ENCODE assay signal across 20 cellular contexts in genomic region chr6:146209942-146210341, GRCh38.
DNase-seq lines count a peak whose midpoint lies in the region; ATAC-seq, FAIRE-seq and TF ChIP-seq lines count a peak whose summit lies in the region.
"Had no signal": no experiment of that assay in that cellular context is flagged by ENCODE, and none has a peak within 500 bp of the region (broad histone marks: within the 10 kb centered on the region; RNA-seq: fewer than 3 reads in every experiment).

No MANE protein-coding gene starts in this region.

- WGBS in H1 (ENCODE audit: extremely low coverage in 1 of 2, insufficient coverage in 1 of 2, insufficient read length in 1 of 2, insufficient replicate concordance in 2 of 2, low coverage in 1 of 2, low lambda C conversion rate in 2 of 2, missing lambda C conversion rate in 1 of 2), 2 experiments, result 90% methylated on average over 3 of the region's 3 CpGs; no CpG with 5 or more reads in 1 of the 2 experiments

- no peak overlapping the region for H3K4me3 Mint-ChIP-seq in GM23338
- no peak overlapping the region for H3K4me3 Mint-ChIP-seq in CD4-positive, alpha-beta memory T cell
- H3K4me3 Mint-ChIP-seq: B cell; CD4-positive, CD25-positive, alpha-beta regulatory T cell; CD8-positive, alpha-beta memory T cell had no signal

- H3K9me3 ChIP-seq in Loucy (ENCODE audit: insufficient read depth, low read depth, low read length) (no peaks in the 10 kb centered on the region), H1 (ENCODE audit: insufficient read depth in 2 of 2, low read depth in 1 of 2, low read length in 1 of 2) (no peaks in the 10 kb centered on the region)
- H3K9me3 ChIP-seq in CD4-positive, alpha-beta memory T cell (ENCODE audit: control insufficient read depth in 1 of 2, low read length in 2 of 2), result no peaks in the 10 kb centered on the region
- H3K9me3 ChIP-seq: BLaER1 had no signal

- ATAC-seq in GM23338, result no peak
- ATAC-seq: GM12878 had no signal

- no peaks in the 10 kb centered on the region for H3F3A ChIP-seq in GM23338 (replicated peaks; ENCODE audit: low read depth)
- no peaks in the 10 kb centered on the region for H3F3A ChIP-seq in Loucy (ENCODE audit: low read depth)

- no peak overlapping the region for H3K4me2 ChIP-seq in GM23338
- H3K4me2 ChIP-seq in Loucy (ENCODE audit: low read depth, low read length, poor library complexity, severe bottlenecking), result no peak overlapping the region
- H3K4me2 ChIP-seq in H1 (ENCODE audit: insufficient read depth in 1 of 2, low read depth in 2 of 2, low read length in 2 of 2), result no peak overlapping the region
- H3K4me2 ChIP-seq: BLaER1 had no signal

- H4K5ac ChIP-seq in H1 (ENCODE audit: insufficient read length, low read depth, low read length), result no peak overlapping the region

- no peak overlapping the region for H2BK120ac ChIP-seq in H1 (replicated peaks; ENCODE audit: low read depth, low read length)

- H3K4me3 ChIP-seq in GM23338 (no peak overlapping the region), Loucy (ENCODE audit: low read length, poor library complexity, severe bottlenecking) (no peak overlapping the region), H1 (ENCODE audit: extremely low read depth in 1 of 4, insufficient read depth in 2 of 4, low read depth in 3 of 4, low read length in 4 of 4) (no peak overlapping the region)
- H3K4me3 ChIP-seq in CD4-positive, alpha-beta memory T cell (ENCODE audit: low read length in 2 of 2), result no peak overlapping the region
- H3K4me3 ChIP-seq: BLaER1, GM12878 had no signal

- no peaks in the 10 kb centered on the region for H3K79me2 ChIP-seq in GM23338 (replicated peaks; ENCODE audit: insufficient read depth)
- H3K79me2 ChIP-seq in Loucy (ENCODE audit: insufficient read depth, low read length), result no peaks in the 10 kb centered on the region
- no peaks in the 10 kb centered on the region for H3K79me2 ChIP-seq in H1 (ENCODE audit: control insufficient read depth in 1 of 2, insufficient read depth in 2 of 2, low read length in 2 of 2)

- H3K56ac ChIP-seq in H1 (replicated peaks; ENCODE audit: insufficient read length, low read depth, low read length), result no peak overlapping the region

- H2BK5ac ChIP-seq in H1 (ENCODE audit: low read depth, low read length), result no peak overlapping the region

- H3K9ac ChIP-seq in Loucy (ENCODE audit: low read depth, low read length, poor library complexity, severe bottlenecking) (no peak overlapping the region), H1 (replicated peaks in 1 of 4; ENCODE audit: extremely low read depth in 1 of 4, low read depth in 3 of 4, low read length in 3 of 4) (no peak overlapping the region)
- H3K9ac ChIP-seq: BLaER1 had no signal

- TF ChIP-seq CTCF in GM23338 (conservative IDR thresholded peaks at IDR 0.05; ENCODE audit: low read depth in 2 of 2), result no peak
- TF ChIP-seq CTCF in Loucy (conservative IDR thresholded peaks at IDR 0.05; ENCODE audit: low read length), result no peak
- no peak for TF ChIP-seq CTCF in H1 (IDR thresholded peaks at IDR 0.05; ENCODE audit: control extremely low read depth in 1 of 3, insufficient read depth in 1 of 3, low read depth in 1 of 3, low read length in 3 of 3)

- no peak overlapping the region for H2BK20ac ChIP-seq in H1 (ENCODE audit: low read length)

- no peaks in the 10 kb centered on the region for H3K79me1 ChIP-seq in H1 (ENCODE audit: low read depth, low read length)

- H3K27ac Mint-ChIP-seq in GM23338, result peak overlapping the region; percentile 42; the same call in 1 of the 2 replicates
- H3K27ac Mint-ChIP-seq in CD4-positive, alpha-beta memory T cell, result no peak overlapping the region
- H3K27ac Mint-ChIP-seq: B cell; CD4-positive, CD25-positive, alpha-beta regulatory T cell; CD8-positive, alpha-beta memory T cell had no signal

- TF ChIP-seq RAD21 in H1 (IDR thresholded peaks at IDR 0.05 in 1 of 2, conservative IDR thresholded peaks at IDR 0.05 in 1 of 2; ENCODE audit: low read depth in 2 of 2, low read length in 2 of 2), result no peak

- CTCF ChIA-PET in H1 (lab: Charles Lee; ENCODE audit: partially characterized antibody), result no interaction called here
- CTCF ChIA-PET in CD4-positive, alpha-beta memory T cell (lab: Charles Lee; ENCODE audit: partially characterized antibody), result no interaction called here

- no peak overlapping the region for H2BK15ac ChIP-seq in H1 (ENCODE audit: low read length)

- peak overlapping the region; percentile 39; the same call in 1 of the 2 replicates for H2AFZ ChIP-seq in GM23338
- peak overlapping the region; percentile 83; the same call in 1 of the 2 replicates for H2AFZ ChIP-seq in Loucy (ENCODE audit: low read length)
- 0 out of 2 replicates have a peak overlapping the region, but pooled peaks have one; percentile 24 for H2AFZ ChIP-seq in H1 (ENCODE audit: low read length)

- no peaks in the 10 kb centered on the region for H3K23me2 ChIP-seq in H1 (ENCODE audit: low read depth, low read length)

- no peaks in the 10 kb centered on the region for H3K27me3 ChIP-seq in GM23338 (ENCODE audit: insufficient read depth)
- H3K27me3 ChIP-seq in Loucy (ENCODE audit: insufficient read depth, low read length, poor library complexity, severe bottlenecking), result no peaks in the 10 kb centered on the region
- no peaks in the 10 kb centered on the region for H3K27me3 ChIP-seq in H1 (replicated peaks in 1 of 4; ENCODE audit: control insufficient read depth in 3 of 4, extremely low read depth in 1 of 4, insufficient read depth in 3 of 4, low read length in 3 of 4)
- no peaks in the 10 kb centered on the region for H3K27me3 ChIP-seq in CD4-positive, alpha-beta memory T cell (ENCODE audit: insufficient read depth, low read length)
- H3K27me3 ChIP-seq: BLaER1 had no signal

- no peak overlapping the region for H3K18ac ChIP-seq in H1 (ENCODE audit: extremely low read depth, low read length)

- peaks cover 3% of the 10 kb centered on the region for H3K27me3 Mint-ChIP-seq in GM23338 (ENCODE audit: insufficient read depth, low read depth, poor library complexity)
- H3K27me3 Mint-ChIP-seq in CD4-positive, alpha-beta memory T cell, result no peaks in the 10 kb centered on the region
- H3K27me3 Mint-ChIP-seq: B cell; CD4-positive, CD25-positive, alpha-beta regulatory T cell; CD8-positive, alpha-beta memory T cell had no signal

- FAIRE-seq in H1 (lab: Jason Lieb, UNC), result no peak
- FAIRE-seq: D721Med, GM12878 had no signal

- intact Hi-C loops in CD4-positive, alpha-beta memory T cell (cut with micrococcal nuclease), result no loop called here

- H3K9me3 Mint-ChIP-seq in GM23338, result no peaks in the 10 kb centered on the region; the same call in 2 of the 3 replicates
- peaks cover 0 to 2% (median 0%) of the 10 kb centered on the region in 8 donors for H3K9me3 Mint-ChIP-seq in CD4-positive, alpha-beta memory T cell

- H3K9me2 ChIP-seq in GM23338 (ENCODE audit: insufficient read depth) (no peaks in the 10 kb centered on the region), Loucy (replicated peaks; ENCODE audit: low read depth, low read length) (no peaks in the 10 kb centered on the region)

- H3K36me3 Mint-ChIP-seq in GM23338 (ENCODE audit: low read depth), result no peaks in the 10 kb centered on the region
- H3K36me3 Mint-ChIP-seq in CD4-positive, alpha-beta memory T cell, result no peaks in the 10 kb centered on the region
- H3K36me3 Mint-ChIP-seq: CD4-positive, CD25-positive, alpha-beta regulatory T cell; CD8-positive, alpha-beta memory T cell had no signal

- POLR2A ChIA-PET in H1 (lab: Charles Lee; ENCODE audit: partially characterized antibody), result no interaction called here
- POLR2A ChIA-PET in CD4-positive, alpha-beta memory T cell (lab: Charles Lee; ENCODE audit: partially characterized antibody), result no interaction called here

- H3K4me1 Mint-ChIP-seq in GM23338, result peaks cover 11% of the 10 kb centered on the region; the same call in 2 of the 3 replicates
- H3K4me1 Mint-ChIP-seq in CD4-positive, alpha-beta memory T cell, result peaks cover 0 to 4% (median under 1%) of the 10 kb centered on the region in 4 donors
- H3K4me1 Mint-ChIP-seq: B cell; CD4-positive, CD25-positive, alpha-beta regulatory T cell had no signal

- no peak for DNase-seq in GM23338 (ENCODE audit: low spot score)
- DNase-seq in H1 (ENCODE audit: low read depth in 1 of 2, low spot score in 2 of 2), result no peak
- no peak for DNase-seq in CD4-positive, alpha-beta memory T cell
- no peak for DNase-seq in stimulated activated naive CD4-positive, alpha-beta T cell (lab: John Stamatoyannopoulos, UW)
- DNase-seq in activated CD8-positive, alpha-beta memory T cell treated with anti-CD3 and anti-CD28 coated beads for 24 hours, result no peak
- DNase-seq: CD4-positive, CD25-positive, alpha-beta regulatory T cell; CD8-positive, alpha-beta memory T cell; DMS 273 treated with DMSO at 0.1 percent for 48 hours; DMS79; EL; GDM1; GOT3; H7; HCEC 1CT had no signal

- TF ChIP-seq EP300 in H1 (IDR thresholded peaks at IDR 0.05; ENCODE audit: borderline replicate concordance in 1 of 2, low read depth in 2 of 2, low read length in 2 of 2), result no peak

- no peak overlapping the region for H4K8ac ChIP-seq in H1 (ENCODE audit: extremely low read depth, insufficient read depth, low read length)

- H3K4ac ChIP-seq in H1 (replicated peaks; ENCODE audit: insufficient read length, low read depth, low read length), result no peak overlapping the region

- no peak for TF ChIP-seq POLR2A in H1 (IDR thresholded peaks at IDR 0.05; ENCODE audit: control extremely low read depth in 1 of 2, low read depth in 2 of 2, low read length in 2 of 2)

- no peak overlapping the region for H4K91ac ChIP-seq in H1 (replicated peaks; ENCODE audit: insufficient read length, low read length)

- no peak overlapping the region for H3K23ac ChIP-seq in H1 (ENCODE audit: insufficient read length)

- H3K36me3 ChIP-seq in GM23338 (ENCODE audit: insufficient read depth) (no peaks in the 10 kb centered on the region), Loucy (ENCODE audit: insufficient read depth, low read length) (no peaks in the 10 kb centered on the region), H1 (ENCODE audit: control insufficient read depth in 2 of 4, insufficient read depth in 4 of 4, low read length in 3 of 4) (no peaks in the 10 kb centered on the region)
- no peaks in the 10 kb centered on the region for H3K36me3 ChIP-seq in CD4-positive, alpha-beta memory T cell (ENCODE audit: insufficient read depth, low read length)
- H3K36me3 ChIP-seq: BLaER1 had no signal

- H4K20me1 ChIP-seq in GM23338 (replicated peaks; ENCODE audit: insufficient read depth) (no peaks in the 10 kb centered on the region), Loucy (ENCODE audit: insufficient read depth, low read length, poor library complexity, severe bottlenecking) (no peaks in the 10 kb centered on the region), H1 (replicated peaks in 1 of 2; ENCODE audit: control insufficient read depth in 1 of 2, insufficient read depth in 2 of 2, low read length in 2 of 2) (no peaks in the 10 kb centered on the region)
- H4K20me1 ChIP-seq: BLaER1 had no signal

- no peak overlapping the region for H3K14ac ChIP-seq in H1 (ENCODE audit: insufficient read length)

- H3K4me1 ChIP-seq in GM23338 (ENCODE audit: insufficient read depth) (0 out of 2 replicates have a peak, but pooled peaks cover 10% of the 10 kb centered on the region), Loucy (ENCODE audit: insufficient read depth, low read length, poor library complexity, severe bottlenecking) (peaks cover 16% of the 10 kb centered on the region), H1 (replicated peaks in 1 of 4; ENCODE audit: control insufficient read depth in 3 of 4, insufficient read depth in 4 of 4, low read length in 3 of 4) (peaks cover 0 to 5% (median 1%) of the 10 kb centered on the region in 4 experiments; a peak in 2 of 7 replicates)
- H3K4me1 ChIP-seq in CD4-positive, alpha-beta memory T cell (ENCODE audit: insufficient read depth, low read length), result no peaks in the 10 kb centered on the region
- H3K4me1 ChIP-seq: BLaER1 had no signal

- no peak overlapping the region for H3K27ac ChIP-seq in GM23338 (ENCODE audit: low read depth)
- H3K27ac ChIP-seq in H1 (ENCODE audit: low read depth, low read length), result no peak overlapping the region
- H3K27ac ChIP-seq in CD4-positive, alpha-beta memory T cell (ENCODE audit: low read depth, low read length), result no peak overlapping the region
- H3K27ac ChIP-seq: BLaER1, C4-2B had no signal

- H2AK5ac ChIP-seq in H1 (ENCODE audit: low read depth, low read length), result no peak overlapping the region

- H2BK12ac ChIP-seq in H1 (ENCODE audit: low read depth, low read length), result no peak overlapping the region

Comparison
In these comparisons a context has a peak if more than half of its experiments do, and no peak if none do; other contexts are left out.
1. H2AFZ ChIP-seq: peak in every context shown above with its lines; median percentile 83 in Loucy; 39 in GM23338; 24 in H1.